ENCODE assay signal across 2 cellular contexts in the genomic region with DNA sequence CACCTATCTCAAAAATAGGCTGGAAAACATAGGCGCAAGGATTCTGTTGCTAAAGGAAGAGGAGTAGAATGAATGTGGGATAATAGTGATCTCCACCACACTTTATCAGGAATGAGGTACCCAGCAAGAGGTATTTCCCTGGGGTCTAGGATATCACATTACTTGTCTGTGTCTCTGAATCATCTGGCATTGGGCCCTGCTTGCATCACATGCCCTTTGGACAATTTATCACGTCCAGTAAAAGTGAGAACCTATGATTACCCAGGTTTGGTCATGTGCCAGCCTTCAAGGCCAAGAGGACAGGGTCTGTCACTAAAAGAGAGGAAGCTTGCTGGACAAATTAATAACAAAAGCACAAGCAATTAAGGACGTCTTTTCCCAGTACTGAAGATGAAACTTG.
TF ChIP-seq lines count a peak whose summit lies in the region.

No MANE protein-coding gene starts in this region.

TF ChIP-seq in GM23338, 12 proteins besides CTCF, POLR2A, EP300 and RAD21 (continued from another document):
- TF ChIP-seq, protein P1, sequence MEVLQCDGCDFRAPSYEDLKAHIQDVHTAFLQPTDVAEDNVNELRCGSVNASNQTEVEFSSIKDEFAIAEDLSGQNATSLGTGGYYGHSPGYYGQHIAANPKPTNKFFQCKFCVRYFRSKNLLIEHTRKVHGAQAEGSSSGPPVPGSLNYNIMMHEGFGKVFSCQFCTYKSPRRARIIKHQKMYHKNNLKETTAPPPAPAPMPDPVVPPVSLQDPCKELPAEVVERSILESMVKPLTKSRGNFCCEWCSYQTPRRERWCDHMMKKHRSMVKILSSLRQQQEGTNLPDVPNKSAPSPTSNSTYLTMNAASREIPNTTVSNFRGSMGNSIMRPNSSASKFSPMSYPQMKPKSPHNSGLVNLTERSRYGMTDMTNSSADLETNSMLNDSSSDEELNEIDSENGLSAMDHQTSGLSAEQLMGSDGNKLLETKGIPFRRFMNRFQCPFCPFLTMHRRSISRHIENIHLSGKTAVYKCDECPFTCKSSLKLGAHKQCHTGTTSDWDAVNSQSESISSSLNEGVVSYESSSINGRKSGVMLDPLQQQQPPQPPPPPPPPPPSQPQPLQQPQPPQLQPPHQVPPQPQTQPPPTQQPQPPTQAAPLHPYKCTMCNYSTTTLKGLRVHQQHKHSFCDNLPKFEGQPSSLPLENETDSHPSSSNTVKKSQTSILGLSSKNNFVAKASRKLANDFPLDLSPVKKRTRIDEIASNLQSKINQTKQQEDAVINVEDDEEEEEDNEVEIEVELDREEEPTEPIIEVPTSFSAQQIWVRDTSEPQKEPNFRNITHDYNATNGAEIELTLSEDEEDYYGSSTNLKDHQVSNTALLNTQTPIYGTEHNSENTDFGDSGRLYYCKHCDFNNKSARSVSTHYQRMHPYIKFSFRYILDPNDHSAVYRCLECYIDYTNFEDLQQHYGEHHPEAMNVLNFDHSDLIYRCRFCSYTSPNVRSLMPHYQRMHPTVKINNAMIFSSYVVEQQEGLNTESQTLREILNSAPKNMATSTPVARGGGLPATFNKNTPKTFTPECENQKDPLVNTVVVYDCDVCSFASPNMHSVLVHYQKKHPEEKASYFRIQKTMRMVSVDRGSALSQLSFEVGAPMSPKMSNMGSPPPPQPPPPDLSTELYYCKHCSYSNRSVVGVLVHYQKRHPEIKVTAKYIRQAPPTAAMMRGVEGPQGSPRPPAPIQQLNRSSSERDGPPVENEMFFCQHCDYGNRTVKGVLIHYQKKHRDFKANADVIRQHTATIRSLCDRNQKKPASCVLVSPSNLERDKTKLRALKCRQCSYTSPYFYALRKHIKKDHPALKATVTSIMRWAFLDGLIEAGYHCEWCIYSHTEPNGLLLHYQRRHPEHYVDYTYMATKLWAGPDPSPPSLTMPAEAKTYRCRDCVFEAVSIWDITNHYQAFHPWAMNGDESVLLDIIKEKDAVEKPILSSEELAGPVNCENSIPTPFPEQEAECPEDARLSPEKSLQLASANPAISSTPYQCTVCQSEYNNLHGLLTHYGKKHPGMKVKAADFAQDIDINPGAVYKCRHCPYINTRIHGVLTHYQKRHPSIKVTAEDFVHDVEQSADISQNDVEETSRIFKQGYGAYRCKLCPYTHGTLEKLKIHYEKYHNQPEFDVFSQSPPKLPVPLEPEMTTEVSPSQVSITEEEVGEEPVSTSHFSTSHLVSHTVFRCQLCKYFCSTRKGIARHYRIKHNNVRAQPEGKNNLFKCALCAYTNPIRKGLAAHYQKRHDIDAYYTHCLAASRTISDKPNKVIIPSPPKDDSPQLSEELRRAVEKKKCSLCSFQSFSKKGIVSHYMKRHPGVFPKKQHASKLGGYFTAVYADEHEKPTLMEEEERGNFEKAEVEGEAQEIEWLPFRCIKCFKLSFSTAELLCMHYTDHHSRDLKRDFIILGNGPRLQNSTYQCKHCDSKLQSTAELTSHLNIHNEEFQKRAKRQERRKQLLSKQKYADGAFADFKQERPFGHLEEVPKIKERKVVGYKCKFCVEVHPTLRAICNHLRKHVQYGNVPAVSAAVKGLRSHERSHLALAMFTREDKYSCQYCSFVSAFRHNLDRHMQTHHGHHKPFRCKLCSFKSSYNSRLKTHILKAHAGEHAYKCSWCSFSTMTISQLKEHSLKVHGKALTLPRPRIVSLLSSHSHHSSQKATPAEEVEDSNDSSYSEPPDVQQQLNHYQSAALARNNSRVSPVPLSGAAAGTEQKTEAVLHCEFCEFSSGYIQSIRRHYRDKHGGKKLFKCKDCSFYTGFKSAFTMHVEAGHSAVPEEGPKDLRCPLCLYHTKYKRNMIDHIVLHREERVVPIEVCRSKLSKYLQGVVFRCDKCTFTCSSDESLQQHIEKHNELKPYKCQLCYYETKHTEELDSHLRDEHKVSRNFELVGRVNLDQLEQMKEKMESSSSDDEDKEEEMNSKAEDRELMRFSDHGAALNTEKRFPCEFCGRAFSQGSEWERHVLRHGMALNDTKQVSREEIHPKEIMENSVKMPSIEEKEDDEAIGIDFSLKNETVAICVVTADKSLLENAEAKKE (CRISPR knock-in tag; IDR thresholded peaks at IDR 0.05), result no peak
- no peak for TF ChIP-seq ZNF114 (CRISPR knock-in tag; IDR thresholded peaks at IDR 0.05)
- TF ChIP-seq JUNB (IDR thresholded peaks at IDR 0.05; ENCODE audit: unreplicated experiment), result no peak
- no peak for TF ChIP-seq EZH2phosphoT487 (IDR thresholded peaks at IDR 0.05; ENCODE audit: unreplicated experiment)
- no peak for TF ChIP-seq ETS1 (IDR thresholded peaks at IDR 0.05)
- TF ChIP-seq EZH2 (IDR thresholded peaks at IDR 0.05; ENCODE audit: low read depth, unreplicated experiment), result no peak
- no peak for TF ChIP-seq NANOG (IDR thresholded peaks at IDR 0.05; ENCODE audit: borderline replicate concordance)
- no peak for TF ChIP-seq REST (IDR thresholded peaks at IDR 0.05; ENCODE audit: unreplicated experiment)

TF ChIP-seq in liver, 16 proteins besides CTCF, POLR2A, EP300 and RAD21:
- TF ChIP-seq REST (IDR thresholded peaks at IDR 0.05) (no peak), ATF3 (IDR thresholded peaks at IDR 0.05) (peak; percentile 57), RXRA (IDR thresholded peaks at IDR 0.05) (peak; percentile 38 to 74), HNF4A (conservative IDR thresholded peaks at IDR 0.05) (peak; percentile 88 to 94), FOXA1 (IDR thresholded peaks at IDR 0.05) (no peak), TAF1 (conservative IDR thresholded peaks at IDR 0.05) (no peak), EGR1 (IDR thresholded peaks at IDR 0.05; ENCODE audit: low read depth in 2 of 2) (peak in 1 of 2 donors; percentile 82), GABPA (IDR thresholded peaks at IDR 0.05 in 1 of 2, conservative IDR thresholded peaks at IDR 0.05 in 1 of 2) (peak in 1 of 2 donors; percentile 34), HNF4G (IDR thresholded peaks at IDR 0.05) (peak; percentile 61), SP1 (IDR thresholded peaks at IDR 0.05) (peak; percentile 64), MAX (IDR thresholded peaks at IDR 0.05) (peak; percentile 48), YY1 (IDR thresholded peaks at IDR 0.05) (peak; percentile 61), NR2F2 (IDR thresholded peaks at IDR 0.05) (no peak), ZBTB33 (IDR thresholded peaks at IDR 0.05) (peak; percentile 24), FOXA2 (IDR thresholded peaks at IDR 0.05) (peak; percentile 62), JUND (IDR thresholded peaks at IDR 0.05) (peak; percentile 70 to 88)
